Comparison of ENCODE assay signal across 11 cellular contexts in genomic region chrY:19816920-19817319, GRCh38.
DNase-seq lines count a peak whose midpoint lies in the region; ATAC-seq and TF ChIP-seq lines count a peak whose summit lies in the region.
"Had no signal": no experiment of that assay in that cellular context is flagged by ENCODE, and none has a peak within 500 bp of the region (broad histone marks: within the 10 kb centered on the region; RNA-seq: fewer than 3 reads in every experiment).

No MANE protein-coding gene starts in this region.

- peaks cover 50% of the 10 kb centered on the region for H3K4me1 ChIP-seq in DND-41 (ENCODE audit: insufficient read depth, low read length)
- H3K4me1 ChIP-seq: body of pancreas, SJSA1 had no signal

- no peak overlapping the region for H3K9ac ChIP-seq in DND-41 (ENCODE audit: low read depth, low read length)

- ATAC-seq in DND-41 (ENCODE audit: insufficient read depth, low read depth) (peak; percentile 77), T-helper 17 cell (no peak)
- ATAC-seq: body of pancreas had no signal

- H3K27ac ChIP-seq in DND-41 (ENCODE audit: low read length) = peak overlapping the region; percentile 55
- H3K27ac ChIP-seq: body of pancreas, SJSA1 had no signal

- no peak overlapping the region for H3K4me2 ChIP-seq in DND-41 (ENCODE audit: insufficient read depth, low read length)

- H3K36me3 Mint-ChIP-seq in T-helper 17 cell (ENCODE audit: low read depth) = no peaks in the 10 kb centered on the region
- H3K36me3 Mint-ChIP-seq: CD8-positive, alpha-beta memory T cell had no signal

- peaks cover 11% of the 10 kb centered on the region for H3K27me3 Mint-ChIP-seq in T-helper 17 cell

- H3K27ac Mint-ChIP-seq in T-helper 17 cell = no peak overlapping the region
- H3K27ac Mint-ChIP-seq: CD8-positive, alpha-beta memory T cell had no signal

- H3K9me3 ChIP-seq in DND-41 (ENCODE audit: insufficient read depth, low read length, severe bottlenecking) (no peaks in the 10 kb centered on the region), T-helper 17 cell (ENCODE audit: control insufficient read depth, low read length, poor library complexity, severe bottlenecking) (no peaks in the 10 kb centered on the region)
- H3K9me3 ChIP-seq: body of pancreas, SJSA1 had no signal

- no peaks in the 10 kb centered on the region for H4K20me1 ChIP-seq in DND-41 (ENCODE audit: insufficient read depth, low read length)

- no peak overlapping the region for H3K4me3 ChIP-seq in DND-41 (ENCODE audit: low read depth in 1 of 2, low read length in 2 of 2)
- H3K4me3 ChIP-seq: body of pancreas, SJSA1 had no signal

- TF ChIP-seq CTCF in DND-41 (IDR thresholded peaks at IDR 0.05; ENCODE audit: borderline replicate concordance, extremely low read depth, low read length, poor library complexity, severe bottlenecking) = peak; percentile 73
- TF ChIP-seq CTCF in GM20000 (IDR thresholded peaks at IDR 0.05; ENCODE audit: extremely low read depth, missing control alignments) = no peak

- H3K27me3 ChIP-seq in DND-41 (ENCODE audit: insufficient read depth, low read length, poor library complexity) = no peaks in the 10 kb centered on the region
- H3K27me3 ChIP-seq: body of pancreas, SJSA1 had no signal

- H3K79me2 ChIP-seq in DND-41 (ENCODE audit: insufficient read depth, low read length) = no peaks in the 10 kb centered on the region

- DNase-seq in DND-41 (peak; percentile 39), GM20000 (ENCODE audit: low spot score) (peak; percentile 3), T-helper 17 cell (no peak), iPS DF 19.7 (ENCODE audit: low read depth, low spot score) (peak; percentile 35), NCI-H524 treated with DMSO at 0.1 percent for 48 hours (lab: John Stamatoyannopoulos, UW) (no peak), NCI-H1694 (lab: John Stamatoyannopoulos, UW) (no peak), dermis blood vessel endothelial cell (no peak)
- DNase-seq: CD8-positive, alpha-beta memory T cell; NCI-H82 had no signal

- H3K36me3 ChIP-seq in DND-41 (ENCODE audit: insufficient read depth, low read length) = no peaks in the 10 kb centered on the region
- H3K36me3 ChIP-seq: SJSA1 had no signal

- no peak overlapping the region for H2AFZ ChIP-seq in DND-41 (ENCODE audit: low read depth, low read length)

- peaks cover 6% of the 10 kb centered on the region for H3K4me1 Mint-ChIP-seq in T-helper 17 cell
- H3K4me1 Mint-ChIP-seq: CD8-positive, alpha-beta memory T cell had no signal

- peak overlapping the region; percentile 68 for H3K4me3 Mint-ChIP-seq in T-helper 17 cell

Comparison
In these comparisons a context has a peak if more than half of its experiments do, and no peak if none do; other contexts are left out.
1. DNase-seq: peak in DND-41 (single experiment), GM20000 (single experiment) and iPS DF 19.7 (single experiment); none in T-helper 17 cell (0 of 3), NCI-H524 treated with DMSO at 0.1 percent for 48 hours (single experiment), NCI-H1694 (single experiment) and dermis blood vessel endothelial cell (single experiment).